ENCODE assay signal across 8 cellular contexts in genomic region chr1:234544094-234544579, GRCh38.
DNase-seq lines count a peak whose midpoint lies in the region; ATAC-seq and TF ChIP-seq lines count a peak whose summit lies in the region.

No MANE protein-coding gene starts in this region.

- H3K4me1 ChIP-seq in Peyer's patch (peaks cover 0 to 36% (median 5%) of the 10 kb centered on the region in 4 donors), left ventricle myocardium inferior (peaks cover 76% of the 10 kb centered on the region), sigmoid colon (peaks cover 0 to 74% (median 71%) of the 10 kb centered on the region in 4 donors)

- H3K36me3 ChIP-seq in Peyer's patch, result no peaks in the 10 kb centered on the region
- H3K36me3 ChIP-seq in left ventricle myocardium inferior, result no peaks in the 10 kb centered on the region
- no peaks in the 10 kb centered on the region for H3K36me3 ChIP-seq in sigmoid colon

- no peak for ATAC-seq in GM21529 (IDR thresholded peaks at IDR 0.05; ENCODE audit: unreplicated experiment)

- H3K9me3 ChIP-seq in Peyer's patch (no peaks in the 10 kb centered on the region), left ventricle myocardium inferior (replicated peaks) (no peaks in the 10 kb centered on the region), sigmoid colon (no peaks in the 10 kb centered on the region)

- DNase-seq in stimulated activated naive CD4-positive, alpha-beta T cell (lab: John Stamatoyannopoulos, UW), result peak; percentile 25 to 72 (median 46)
- no peak for DNase-seq in stimulated activated naive CD4-positive, alpha-beta T cell treated with Interleukin-2 at 50 U/mL for 16 hours (lab: John Stamatoyannopoulos, UW)
- peak in 1 of 3 donors; percentile 77 for DNase-seq in Peyer's patch
- DNase-seq in amniotic stem cell (lab: John Stamatoyannopoulos, UW), result peak; percentile 66
- peak; percentile 55 for DNase-seq in left ventricle myocardium inferior
- peak; percentile 95 for DNase-seq in sigmoid colon
- DNase-seq in GM19238 (ENCODE audit: insufficient read length, low spot score), result no peak

- H3K27me3 ChIP-seq in Peyer's patch (no peaks in the 10 kb centered on the region), left ventricle myocardium inferior (ENCODE audit: low read depth) (no peaks in the 10 kb centered on the region), sigmoid colon (no peaks in the 10 kb centered on the region)

- WGBS in sigmoid colon, 2 donors, result 10 to 21% methylated on average over 6 of the region's 6 CpGs

- no peak overlapping the region for H3K4me3 ChIP-seq in Peyer's patch
- peak overlapping the region; percentile 11 for H3K4me3 ChIP-seq in left ventricle myocardium inferior
- H3K4me3 ChIP-seq in sigmoid colon, result no peak overlapping the region

- peak; percentile 71 to 94 (median 80) for TF ChIP-seq EP300 in sigmoid colon (IDR thresholded peaks at IDR 0.05)

- TF ChIP-seq CTCF in Peyer's patch (IDR thresholded peaks at IDR 0.05) (no peak), left ventricle myocardium inferior (IDR thresholded peaks at IDR 0.05; ENCODE audit: borderline replicate concordance) (no peak), sigmoid colon (IDR thresholded peaks at IDR 0.05) (no peak)

- H3K27ac ChIP-seq in Peyer's patch (peak overlapping the region; percentile 26 to 81 (median 62)), left ventricle myocardium inferior (replicated peaks) (peak overlapping the region; percentile 98), sigmoid colon (peak overlapping the region; percentile 88 to 99 (median 96))

- TF ChIP-seq POLR2A in Peyer's patch (IDR thresholded peaks at IDR 0.05), result no peak
- no peak for TF ChIP-seq POLR2A in sigmoid colon (IDR thresholded peaks at IDR 0.05)

- intact Hi-C loops in left ventricle myocardium inferior (cut with micrococcal nuclease) (no loop called here), sigmoid colon (cut with DNase I) (loop anchor here (1.0 to 2.0 kb wide), 3 partner anchors 41 to 453 kb away; no protein-coding TSS in a partner anchor)

Comparison
In these comparisons a context has a peak if more than half of its experiments do, and no peak if none do; other contexts are left out.
1. DNase-seq: peak in stimulated activated naive CD4-positive, alpha-beta T cell (6 of 6), amniotic stem cell (single experiment), left ventricle myocardium inferior (single experiment) and sigmoid colon (single experiment); none in stimulated activated naive CD4-positive, alpha-beta T cell treated with Interleukin-2 at 50 U/mL for 16 hours (single experiment) and GM19238 (single experiment).
2. Peak in every context shown above with its lines, with median percentiles within 50 percentile points of each other: H3K27ac ChIP-seq.